ENCODE assay signal across 21 cellular contexts in genomic region chr6:108169801-108170606, GRCh38. TPM values are rescaled to one million over a fixed set of nuclear protein-coding genes. Genes with fewer than 3 reads are reported as not detected.
DNase-seq lines count a peak whose midpoint lies in the region; ATAC-seq, FAIRE-seq and TF ChIP-seq lines count a peak whose summit lies in the region.
"Had no signal": no experiment of that assay in that cellular context is flagged by ENCODE, and none has a peak within 500 bp of the region (broad histone marks: within the 10 kb centered on the region; RNA-seq: fewer than 3 reads in every experiment).

No MANE protein-coding gene starts in this region.

- H3F3A ChIP-seq in GM23338 (replicated peaks; ENCODE audit: low read depth) = peaks cover 58% of the 10 kb centered on the region

- H3K27ac Mint-ChIP-seq in GM23338 (no peak overlapping the region), astrocyte (ENCODE audit: unreplicated experiment) (no peak overlapping the region)

- H3K79me2 ChIP-seq in GM23338 (replicated peaks; ENCODE audit: insufficient read depth) = no peaks in the 10 kb centered on the region
- H3K79me2 ChIP-seq in astrocyte (ENCODE audit: insufficient read depth, low read length) = no peaks in the 10 kb centered on the region

- H3K27me3 ChIP-seq in GM23338 (ENCODE audit: insufficient read depth) (peaks cover 100% of the 10 kb centered on the region), astrocyte (ENCODE audit: insufficient read depth, low read length) (peaks cover 89% of the 10 kb centered on the region), iPS-15b (ENCODE audit: control insufficient read depth, insufficient read depth, low read length) (peaks cover 100% of the 10 kb centered on the region)

- H3K27ac ChIP-seq in GM23338 (ENCODE audit: low read depth) (no peak overlapping the region), astrocyte (ENCODE audit: low read depth, low read length) (no peak overlapping the region)
- H3K27ac ChIP-seq: colonic mucosa, thyroid gland had no signal

- H3K4me3 Mint-ChIP-seq in GM23338 = peak overlapping the region; percentile 52; the same call in 2 of the 3 replicates
- no peak overlapping the region for H3K4me3 Mint-ChIP-seq in astrocyte (ENCODE audit: unreplicated experiment)
- H3K4me3 Mint-ChIP-seq: activated CD8-positive, alpha-beta memory T cell treated with anti-CD3 and anti-CD28 coated beads, Interleukin-2, amount 10 ng/mL, durations not matched to agents 7 days and 5 days had no signal

- H3K9me3 ChIP-seq in astrocyte (ENCODE audit: insufficient read depth, low read depth, low read length) = no peaks in the 10 kb centered on the region
- H3K9me3 ChIP-seq in iPS-15b (ENCODE audit: control insufficient read depth, insufficient read depth, low read length) = no peaks in the 10 kb centered on the region
- H3K9me3 ChIP-seq: colonic mucosa, thyroid gland had no signal

- FAIRE-seq in astrocyte (lab: Jason Lieb, UNC) = no peak
- FAIRE-seq: G401.6, GM12892 had no signal

- no peaks in the 10 kb centered on the region for H3K9me2 ChIP-seq in GM23338 (ENCODE audit: insufficient read depth)

- H3K36me3 Mint-ChIP-seq in GM23338 (ENCODE audit: low read depth) (no peaks in the 10 kb centered on the region), astrocyte (ENCODE audit: low read depth, unreplicated experiment) (peaks cover 8% of the 10 kb centered on the region)

- no peak for TF ChIP-seq CTCF in GM23338 (conservative IDR thresholded peaks at IDR 0.05; ENCODE audit: low read depth in 2 of 2)
- no peak for TF ChIP-seq CTCF in astrocyte (IDR thresholded peaks at IDR 0.05; ENCODE audit: insufficient read depth, low read depth, low read length)

- H3K4me1 ChIP-seq in GM23338 (ENCODE audit: insufficient read depth) (peaks cover 82% of the 10 kb centered on the region), astrocyte (ENCODE audit: insufficient read depth, low read length) (peaks cover 24% of the 10 kb centered on the region), iPS-15b (ENCODE audit: control insufficient read depth, insufficient read depth, low read length) (peaks cover 7% of the 10 kb centered on the region)

- H3K9me3 Mint-ChIP-seq in GM23338 = no peaks in the 10 kb centered on the region; the same call in 2 of the 3 replicates
- H3K9me3 Mint-ChIP-seq in astrocyte (ENCODE audit: unreplicated experiment) = peaks cover 15% of the 10 kb centered on the region

- peaks cover 99% of the 10 kb centered on the region for H3K27me3 Mint-ChIP-seq in GM23338 (ENCODE audit: insufficient read depth, low read depth, poor library complexity)
- H3K27me3 Mint-ChIP-seq in astrocyte (ENCODE audit: low read depth, unreplicated experiment) = peaks cover 83% of the 10 kb centered on the region

- H3K4me2 ChIP-seq in GM23338 (peak overlapping the region; percentile 90), astrocyte (ENCODE audit: low read length) (peak overlapping the region; percentile 78)

- no peak overlapping the region for H2AFZ ChIP-seq in GM23338
- H2AFZ ChIP-seq in astrocyte (ENCODE audit: low read depth, low read length) = no peak overlapping the region

- DNase-seq in GM23338 (ENCODE audit: low spot score) (peak; percentile 69), astrocyte (ENCODE audit: low read depth) (no peak), retina (peak; percentile 56), NCI-H2196 treated with DMSO at 0.1 percent for 48 hours (lab: John Stamatoyannopoulos, UW; ENCODE audit: unreplicated experiment) (no peak), NOMO-1 treated with DMSO at 0.1 percent for 48 hours (lab: John Stamatoyannopoulos, UW; ENCODE audit: unreplicated experiment) (no peak)
- DNase-seq: activated CD8-positive, alpha-beta memory T cell treated with anti-CD3 and anti-CD28 coated beads, Interleukin-2, amount 10 ng/mL, durations not matched to agents 7 days and 5 days; colonic mucosa; NCI-H187 treated with DMSO at 0.1 percent for 48 hours; NCI-H510A treated with DMSO at 0.1 percent for 48 hours; occipital lobe; Right ventricle myocardium superior; stimulated activated CD4-positive, alpha-beta T cell treated with anti-CD3 and anti-CD28 coated beads, Interleukin-4, amount 100 ng/mL, for 4 hours; thyroid gland had no signal

- H4K20me1 ChIP-seq in GM23338 (replicated peaks; ENCODE audit: insufficient read depth) (peaks cover 33% of the 10 kb centered on the region), astrocyte (ENCODE audit: insufficient read depth, low read length) (no peaks in the 10 kb centered on the region)

- no peak overlapping the region for H3K9ac ChIP-seq in astrocyte (ENCODE audit: low read length)
- H3K9ac ChIP-seq in iPS-15b (ENCODE audit: low read depth, low read length) = no peak overlapping the region

- ATAC-seq in GM23338 (no peak), GM21367 (IDR thresholded peaks at IDR 0.05; ENCODE audit: unreplicated experiment) (no peak)

- H3K4me3 ChIP-seq in GM23338 (peak overlapping the region; percentile 62), astrocyte (ENCODE audit: insufficient read depth, low read depth, low read length) (no peak overlapping the region), iPS-15b (ENCODE audit: low read depth, low read length) (peak overlapping the region; percentile 13)
- H3K4me3 ChIP-seq: colonic mucosa, thyroid gland had no signal

- H3K36me3 ChIP-seq in GM23338 (ENCODE audit: insufficient read depth) (no peaks in the 10 kb centered on the region; the same call in 1 of the 2 replicates), astrocyte (ENCODE audit: insufficient read depth, low read length) (no peaks in the 10 kb centered on the region), iPS-15b (ENCODE audit: control insufficient read depth, insufficient read depth, low read length) (no peaks in the 10 kb centered on the region)
- H3K36me3 ChIP-seq: colonic mucosa, thyroid gland had no signal

- H3K4me1 Mint-ChIP-seq in GM23338 (peaks cover 48% of the 10 kb centered on the region), astrocyte (ENCODE audit: low read depth, unreplicated experiment) (peaks cover 19% of the 10 kb centered on the region)

TF ChIP-seq in GM23338, 12 proteins besides CTCF, POLR2A, EP300 and RAD21:
- TF ChIP-seq EZH2 (IDR thresholded peaks at IDR 0.05; ENCODE audit: low read depth, unreplicated experiment) (peak; percentile 84), STAT1 (IDR thresholded peaks at IDR 0.05; ENCODE audit: unreplicated experiment) (no peak), CREB1 (CRISPR knock-in tag; IDR thresholded peaks at IDR 0.05; ENCODE audit: low read depth) (no peak), JUNB (IDR thresholded peaks at IDR 0.05; ENCODE audit: unreplicated experiment) (no peak)

RNA-seq across cellular contexts. Expression of gene NR2E1, which starts 4.2 kb away (rescaled TPM):
- total RNA-seq in GM23338 (2014; rRNA removed; shearing (Covaris generic)) = not detected in 2 replicates
- polyA plus RNA-seq in GM23338 (2016; fragmentation: Nextera tagmentation; extraction: Ambion mirVana) = not detected in 2 replicates
- total RNA-seq in astrocyte = not detected in 2 replicates
- total RNA-seq: activated CD8-positive, alpha-beta memory T cell treated with anti-CD3 and anti-CD28 coated beads, Interleukin-2, amount 10 ng/mL, durations not matched to agents 7 days and 5 days; colonic mucosa; glomerular endothelial cell; mesenteric fat pad; Right ventricle myocardium superior; T-helper 1 cell treated with Interleukin-12 subunit alpha and Interleukin-12 subunit beta and Interleukin-4 antibody, amounts not matched to agents 30 ng/mL and 1 ng/mL, for 36 hours; thyroid gland had no signal
- polyA plus RNA-seq: BJ had no signal

Comparison
In these comparisons a context has a peak if more than half of its experiments do, and no peak if none do; other contexts are left out.
1. DNase-seq: peak in GM23338 (single experiment) and retina (single experiment); none in astrocyte (single experiment), NCI-H2196 treated with DMSO at 0.1 percent for 48 hours (single experiment) and NOMO-1 treated with DMSO at 0.1 percent for 48 hours (single experiment).